In genomic region chr15:31366169-31366734, GRCh38 we compare ENCODE assay signal across 8 cellular contexts. TPM values are rescaled to one million over a fixed set of nuclear protein-coding genes. Genes with fewer than 3 reads are reported as not detected.
DNase-seq lines count a peak whose midpoint lies in the region; ATAC-seq and TF ChIP-seq lines count a peak whose summit lies in the region.

No MANE protein-coding gene starts in this region.

- H3K27ac Mint-ChIP-seq in activated B cell treated with CpG ODN at 0.5 μM for 24 hours = peak overlapping the region; percentile 66

- H3K27me3 Mint-ChIP-seq in activated B cell treated with CpG ODN at 0.5 μM for 24 hours = no peaks in the 10 kb centered on the region

- no peak for TF ChIP-seq POLR2A in sigmoid colon (IDR thresholded peaks at IDR 0.05)

- ATAC-seq in activated B cell treated with CpG ODN at 0.5 μM for 24 hours (ENCODE audit: low read depth) (no peak), Right ventricle myocardium superior (ENCODE audit: poor library complexity) (peak; percentile 61), HG03108 (IDR thresholded peaks at IDR 0.05; ENCODE audit: unreplicated experiment) (no peak)

- H3K36me3 ChIP-seq in sigmoid colon = no peaks in the 10 kb centered on the region

- WGBS in sigmoid colon, 2 donors = 53 to 55% methylated on average over 7 of the region's 7 CpGs

- peaks cover 0 to 71% (median 55%) of the 10 kb centered on the region in 4 donors for H3K4me1 ChIP-seq in sigmoid colon

- H3K4me3 Mint-ChIP-seq in activated B cell treated with CpG ODN at 0.5 μM for 24 hours = peak overlapping the region; percentile 67

- CTCF ChIA-PET in activated B cell treated with CpG ODN at 0.5 μM for 24 hours (lab: Charles Lee) = interaction anchor here (0.9 to 4.0 kb wide), 12 partner anchors 10 to 151 kb away, joined by 3 to 27 read pairs (median 6); no protein-coding TSS in a partner anchor

- peaks cover 99% of the 10 kb centered on the region for H3K4me1 Mint-ChIP-seq in activated B cell treated with CpG ODN at 0.5 μM for 24 hours

- POLR2A ChIA-PET in activated B cell treated with CpG ODN at 0.5 μM for 24 hours (lab: Charles Lee) = interaction anchor here (0.7 to 2.6 kb wide), 14 partner anchors 9 to 377 kb away, joined by 3 to 15 read pairs (median 6); partner anchors contain the start of gene KLF13

- no peak for TF ChIP-seq EP300 in sigmoid colon (IDR thresholded peaks at IDR 0.05)

- intact Hi-C loops in activated B cell treated with CpG ODN at 0.5 μM for 24 hours (cut with micrococcal nuclease) = loop anchor here (1.0 to 10.0 kb wide), 4 partner anchors 69 to 151 kb away; no protein-coding TSS in a partner anchor
- intact Hi-C loops in Right ventricle myocardium superior (cut with DNase I) = loop anchor here (1.0 to 5.0 kb wide), 2 partner anchors 40 to 71 kb away; partner anchors contain the start of gene KLF13
- intact Hi-C loops in sigmoid colon (cut with DNase I) = loop anchor here (1.0 to 5.0 kb wide), 4 partner anchors 27 to 151 kb away; no protein-coding TSS in a partner anchor

- H3K27ac ChIP-seq in sigmoid colon = peak overlapping the region; percentile 81 to 92 (median 84)

- peak overlapping the region; percentile 29 to 44 (median 42) for H3K4me3 ChIP-seq in sigmoid colon

- no peaks in the 10 kb centered on the region for H3K9me3 Mint-ChIP-seq in activated B cell treated with CpG ODN at 0.5 μM for 24 hours

- DNase-seq in GM10266 (ENCODE audit: extremely low spot score) (peak; percentile 15), activated B cell treated with CpG ODN at 0.5 μM for 24 hours (no peak), Right ventricle myocardium superior (peak; percentile 74), sigmoid colon (peak; percentile 87), NCI-H82 treated with DMSO at 0.1 percent for 48 hours (lab: John Stamatoyannopoulos, UW; ENCODE audit: unreplicated experiment) (no peak), NOMO-1 (lab: John Stamatoyannopoulos, UW; ENCODE audit: unreplicated experiment in 2 of 2) (no peak), SHP77 treated with DMSO at 0.1 percent for 48 hours (lab: John Stamatoyannopoulos, UW) (no peak)

- no peaks in the 10 kb centered on the region for H3K9me3 ChIP-seq in sigmoid colon

- H3K27me3 ChIP-seq in sigmoid colon = no peaks in the 10 kb centered on the region

- no peak for TF ChIP-seq CTCF in GM10266 (IDR thresholded peaks at IDR 0.05; ENCODE audit: control insufficient read depth, insufficient read depth, low read depth, missing control alignments)
- no peak for TF ChIP-seq CTCF in activated B cell treated with CpG ODN at 0.5 μM for 24 hours (IDR thresholded peaks at IDR 0.05)
- TF ChIP-seq CTCF in sigmoid colon (IDR thresholded peaks at IDR 0.05) = no peak

- H3K36me3 Mint-ChIP-seq in activated B cell treated with CpG ODN at 0.5 μM for 24 hours (ENCODE audit: low read depth) = peaks cover 17% of the 10 kb centered on the region

RNA-seq across cellular contexts. Expression of gene KLF13, which starts 39.6 kb away (rescaled TPM):
- total RNA-seq in activated B cell treated with CpG ODN at 0.5 μM for 24 hours = 177 and 178 TPM in 2 replicates
- total RNA-seq in Right ventricle myocardium superior = 65.7 TPM
- 10 to 100 TPM; 18.7 to 28.0 (median 24.5) TPM for total RNA-seq in sigmoid colon
- polyA plus RNA-seq in sigmoid colon = 10 to 100 TPM; 23.4 to 71.9 (median 48.6) TPM

Comparison
In these comparisons a context has a peak if more than half of its experiments do, and no peak if none do; other contexts are left out.
1. DNase-seq: peak in GM10266 (single experiment), Right ventricle myocardium superior (single experiment) and sigmoid colon (single experiment); none in activated B cell treated with CpG ODN at 0.5 μM for 24 hours (single experiment), NCI-H82 treated with DMSO at 0.1 percent for 48 hours (single experiment), NOMO-1 (0 of 2) and SHP77 treated with DMSO at 0.1 percent for 48 hours (single experiment).